In genomic region chr14:50064993-50065392, GRCh38 we compare ENCODE assay signal across 9 cellular contexts. TPM values are rescaled to one million over a fixed set of nuclear protein-coding genes. Genes with fewer than 3 reads are reported as not detected.
DNase-seq lines count a peak whose midpoint lies in the region; ATAC-seq and TF ChIP-seq lines count a peak whose summit lies in the region.
"Had no signal": no experiment of that assay in that cellular context is flagged by ENCODE, and none has a peak within 500 bp of the region (broad histone marks: within the 10 kb centered on the region; RNA-seq: fewer than 3 reads in every experiment).

No MANE protein-coding gene starts in this region.

- intact Hi-C loops in Panc1 (cut with micrococcal nuclease; ENCODE audit: unreplicated experiment) = loop anchor here (10.0 kb wide), 1 partner anchor 90 kb away; no protein-coding TSS in a partner anchor

- no TSS peak for BruUV-seq in Panc1 (replicated peaks; lab: Mats Ljungman, UMichigan)

- H3K36me3 Mint-ChIP-seq in activated naive CD8-positive, alpha-beta T cell = peaks cover 3% of the 10 kb centered on the region

- H3K27me3 ChIP-seq in Panc1 (ENCODE audit: control insufficient read depth, insufficient read depth, low read length) = no peaks in the 10 kb centered on the region
- H3K27me3 ChIP-seq in BE2C = no peaks in the 10 kb centered on the region
- H3K27me3 ChIP-seq: heart left ventricle had no signal

- peak overlapping the region; percentile 44; the same call in 1 of the 2 replicates for H3K27ac ChIP-seq in Panc1 (ENCODE audit: low read length)

- H3K4me3 Mint-ChIP-seq in activated naive CD8-positive, alpha-beta T cell = peak overlapping the region; percentile 69

- POLR2A ChIA-PET in Panc1 (lab: Charles Lee) = no interaction called here

- peak overlapping the region; percentile 100 for H3K27ac Mint-ChIP-seq in activated naive CD8-positive, alpha-beta T cell

- CTCF ChIA-PET in Panc1 (lab: Charles Lee) = no interaction called here

- peaks cover 31% of the 10 kb centered on the region for H3K4me1 ChIP-seq in Panc1 (ENCODE audit: control insufficient read depth, insufficient read depth, low read length)
- peaks cover 27% of the 10 kb centered on the region for H3K4me1 ChIP-seq in BE2C

- ATAC-seq in GM18867 (IDR thresholded peaks at IDR 0.05; ENCODE audit: unreplicated experiment) (peak; percentile 69), HG02884 (IDR thresholded peaks at IDR 0.05; ENCODE audit: unreplicated experiment) (peak; percentile 72), Panc1 (no peak)

- peaks cover 85% of the 10 kb centered on the region for H3K4me1 Mint-ChIP-seq in activated naive CD8-positive, alpha-beta T cell (ENCODE audit: low read depth)

- H3K27me3 Mint-ChIP-seq in activated naive CD8-positive, alpha-beta T cell = no peaks in the 10 kb centered on the region

- H3K4me3 ChIP-seq in Panc1 (ENCODE audit: low read depth in 2 of 2, low read length in 2 of 2) = no peak overlapping the region
- no peak overlapping the region for H3K4me3 ChIP-seq in BE2C (ENCODE audit: low read depth, low read length)
- H3K4me3 ChIP-seq: heart left ventricle had no signal

- no peaks in the 10 kb centered on the region for H3K36me3 ChIP-seq in Panc1 (ENCODE audit: control insufficient read depth, insufficient read depth, low read length)
- no peaks in the 10 kb centered on the region for H3K36me3 ChIP-seq in BE2C
- H3K36me3 ChIP-seq: heart left ventricle had no signal

- in situ Hi-C loops in Panc1 (cut with HindIII; ENCODE audit: low pct_unique_long_range_greater_than_20kb, low sequenced_read_pairs) = no loop called here

- no peak for DNase-seq in Panc1 (ENCODE audit: low read depth, low spot score)
- peak; percentile 85 for DNase-seq in pons (ENCODE audit: low spot score)
- DNase-seq in BE2C = no peak
- no peak for DNase-seq in NCI-H524 treated with DMSO at 0.1 percent for 48 hours (lab: John Stamatoyannopoulos, UW)
- no peak for DNase-seq in effector CD8-positive, alpha-beta T cell (lab: John Stamatoyannopoulos, UW)

- H3K9me3 ChIP-seq in Panc1 (ENCODE audit: control insufficient read depth, insufficient read depth, low read depth, low read length) (no peaks in the 10 kb centered on the region), BE2C (no peaks in the 10 kb centered on the region)
- H3K9me3 ChIP-seq: heart left ventricle had no signal

- TF ChIP-seq CTCF in Panc1 (IDR thresholded peaks at IDR 0.05) (no peak), BE2C (IDR thresholded peaks at IDR 0.05; ENCODE audit: low read depth, low read length) (no peak)

- H3K9me3 Mint-ChIP-seq in activated naive CD8-positive, alpha-beta T cell (ENCODE audit: low read depth) = no peaks in the 10 kb centered on the region

RNA-seq across cellular contexts. Expression of gene VCPKMT, which starts 51.4 kb away (rescaled TPM):
- 6.1 TPM for total RNA-seq in Panc1 (2021; ENCODE audit: unreplicated experiment)
- polyA plus RNA-seq in Panc1 (2012; ENCODE audit: insufficient read length) = 3.7 TPM
- 14.4 TPM for polyA plus RNA-seq in BE2C (2012; ENCODE audit: insufficient read depth, insufficient read length, low read depth)
